ENCODE assay signal across 8 cellular contexts in genomic region chr3:16311960-16312451, GRCh38. TPM values are rescaled to one million over a fixed set of nuclear protein-coding genes. Genes with fewer than 3 reads are reported as not detected.
DNase-seq lines count a peak whose midpoint lies in the region; ATAC-seq lines count a peak whose summit lies in the region.

No MANE protein-coding gene starts in this region.

- H3K4me1 Mint-ChIP-seq in activated CD4-positive, alpha-beta memory T cell treated with anti-CD3 and anti-CD28 coated beads for 36 hours (ENCODE audit: low read depth): peaks cover 91% of the 10 kb centered on the region

- H3K36me3 Mint-ChIP-seq in activated CD4-positive, alpha-beta memory T cell treated with anti-CD3 and anti-CD28 coated beads for 36 hours: peaks cover 52% of the 10 kb centered on the region

- H3K27me3 Mint-ChIP-seq in activated CD4-positive, alpha-beta memory T cell treated with anti-CD3 and anti-CD28 coated beads for 36 hours: no peaks in the 10 kb centered on the region

- peak overlapping the region; percentile 82 for H3K27ac Mint-ChIP-seq in activated CD4-positive, alpha-beta memory T cell treated with anti-CD3 and anti-CD28 coated beads for 36 hours

- POLR2A ChIA-PET in activated CD4-positive, alpha-beta memory T cell treated with anti-CD3 and anti-CD28 coated beads for 36 hours (lab: Charles Lee): interaction anchor here (0.9 to 1.6 kb wide), 3 partner anchors 22 to 200 kb away, joined by 3 to 8 read pairs (median 4); partner anchors contain the start of genes DPH3 and OXNAD1

- DNase-seq in activated gamma-delta T cell treated with Interleukin-2 at 50 U/mL for 16 hours (peak; percentile 56), activated gamma-delta T cell (lab: John Stamatoyannopoulos, UW) (no peak), left cardiac atrium (peak; percentile 64), iPS-NIHi11 (ENCODE audit: low spot score) (no peak), NCI-H2171 treated with DMSO at 0.1 percent for 48 hours (lab: John Stamatoyannopoulos, UW) (no peak)
- peak; percentile 68 for DNase-seq in activated CD4-positive, alpha-beta memory T cell treated with anti-CD3 and anti-CD28 coated beads for 36 hours

- intact Hi-C loops in activated CD4-positive, alpha-beta memory T cell treated with anti-CD3 and anti-CD28 coated beads for 36 hours (cut with micrococcal nuclease): no loop called here
- intact Hi-C loops in left cardiac atrium (cut with DNase I): no loop called here

- ATAC-seq in HG03342 (IDR thresholded peaks at IDR 0.05; ENCODE audit: unreplicated experiment): peak; percentile 65
- ATAC-seq in left cardiac atrium: peak; percentile 74 to 86
- ATAC-seq in HG03025 (IDR thresholded peaks at IDR 0.05; ENCODE audit: low FRiP score, unreplicated experiment): no peak

- no peaks in the 10 kb centered on the region for H3K9me3 Mint-ChIP-seq in activated CD4-positive, alpha-beta memory T cell treated with anti-CD3 and anti-CD28 coated beads for 36 hours

- CTCF ChIA-PET in activated CD4-positive, alpha-beta memory T cell treated with anti-CD3 and anti-CD28 coated beads for 36 hours (lab: Charles Lee): interaction anchor here (0.6 to 5.1 kb wide), 7 partner anchors 11 to 197 kb away, joined by 3 to 48 read pairs (median 4); no protein-coding TSS in a partner anchor

- H3K4me3 Mint-ChIP-seq in activated CD4-positive, alpha-beta memory T cell treated with anti-CD3 and anti-CD28 coated beads for 36 hours: peak overlapping the region; percentile 43

RNA-seq across cellular contexts. Expression of gene OXNAD1, which starts 47.0 kb away (rescaled TPM):
- 10 to 100 TPM; 23.5 to 24.0 TPM for total RNA-seq in activated CD4-positive, alpha-beta memory T cell treated with anti-CD3 and anti-CD28 coated beads for 36 hours
- 10 to 100 TPM; 12.8 to 15.4 TPM for total RNA-seq in left cardiac atrium

RNA-seq across cellular contexts. Expression of gene DPH3, which starts 47.3 kb away (rescaled TPM):
- 10 to 100 TPM; 23.4 TPM for total RNA-seq in activated CD4-positive, alpha-beta memory T cell treated with anti-CD3 and anti-CD28 coated beads for 36 hours
- 10 to 100 TPM; 18.5 to 22.1 TPM for total RNA-seq in left cardiac atrium

Comparison
In these comparisons a context has a peak if more than half of its experiments do, and no peak if none do; other contexts are left out.
1. DNase-seq: peak in activated gamma-delta T cell treated with Interleukin-2 at 50 U/mL for 16 hours (single experiment), activated CD4-positive, alpha-beta memory T cell treated with anti-CD3 and anti-CD28 coated beads for 36 hours (single experiment) and left cardiac atrium (single experiment); none in activated gamma-delta T cell (single experiment), iPS-NIHi11 (single experiment) and NCI-H2171 treated with DMSO at 0.1 percent for 48 hours (single experiment).